8 cellular contexts compared by ENCODE assay signal in genomic region chr4:98928131-98928504, GRCh38. TPM values are rescaled to one million over a fixed set of nuclear protein-coding genes. Genes with fewer than 3 reads are reported as not detected.
A peak's percentile ranks its signal among the peaks of the same experiment; 100 is the strongest.
DNase-seq lines count a peak whose midpoint lies in the region; ATAC-seq, FAIRE-seq and TF ChIP-seq lines count a peak whose summit lies in the region.

No MANE protein-coding gene starts in this region.

- H3K4me3 Mint-ChIP-seq in CD14-positive monocyte = peak overlapping the region; percentile 94 to 100

- FAIRE-seq in GM19239 (lab: Jason Lieb, UNC) = peak; percentile 81

- TF ChIP-seq CTCF in CD14-positive monocyte (IDR thresholded peaks at IDR 0.05) (no peak), epithelial cell of esophagus (IDR thresholded peaks at IDR 0.05; ENCODE audit: insufficient read depth, low read depth, low read length, missing control alignments) (no peak), mucosa of descending colon (IDR thresholded peaks at IDR 0.05) (no peak)

- DNase-seq in CD14-positive monocyte (ENCODE audit: low spot score) (peak; percentile 79), GM19239 (ENCODE audit: insufficient read length, low spot score) (peak; percentile 29), NOMO-1 treated with dmso at 0.1 percent for 144 hours (lab: John Stamatoyannopoulos, UW; ENCODE audit: unreplicated experiment) (peak; percentile 64), epithelial cell of esophagus (ENCODE audit: low read depth) (peak; percentile 89), mucosa of descending colon (peak; percentile 76 to 83 (median 81))
- peak; percentile 51 for DNase-seq in activated CD8-positive, alpha-beta memory T cell treated with anti-CD3 and anti-CD28 coated beads, Interleukin-2, amount 50 U/mL, for 24 hours (ENCODE audit: extremely low read depth)
- DNase-seq in stimulated activated CD8-positive, alpha-beta memory T cell treated with anti-CD3 and anti-CD28 coated beads, Interleukin-4, amount 100 ng/mL, for 4 hours (ENCODE audit: low read depth in 2 of 2, low spot score in 1 of 2) = peak; percentile 27 to 38

- peak overlapping the region; percentile 99 to 100 (median 99) for H3K27ac Mint-ChIP-seq in CD14-positive monocyte

- intact Hi-C loops in CD14-positive monocyte (cut with micrococcal nuclease) (loop anchor here (5.0 to 10.0 kb wide), 2 partner anchors 67 to 69 kb away; partner anchors contain the start of gene METAP1 (in 2 of the 2)), mucosa of descending colon (cut with DNase I, micrococcal nuclease) (no loop called here)

- no peaks in the 10 kb centered on the region for H3K9me3 ChIP-seq in mucosa of descending colon

- no peaks in the 10 kb centered on the region for H3K36me3 ChIP-seq in mucosa of descending colon (ENCODE audit: low read depth)

- ATAC-seq in HG03442 (IDR thresholded peaks at IDR 0.05; ENCODE audit: unreplicated experiment) (peak; percentile 33), mucosa of descending colon (peak; percentile 58)

- peaks cover 0 to 3% (median 0%) of the 10 kb centered on the region in 3 donors for H3K27me3 Mint-ChIP-seq in CD14-positive monocyte (ENCODE audit: low read depth in 3 of 3)

- H3K4me3 ChIP-seq in epithelial cell of esophagus (ENCODE audit: low read length) (peak overlapping the region; percentile 92), mucosa of descending colon (peak overlapping the region; percentile 67)

- peaks cover 9 to 15% of the 10 kb centered on the region in 2 donors for H3K36me3 Mint-ChIP-seq in CD14-positive monocyte

- peaks cover 24% of the 10 kb centered on the region for H3K4me1 ChIP-seq in mucosa of descending colon (ENCODE audit: low read depth)

- peaks cover 0 to 2% (median 0%) of the 10 kb centered on the region in 7 donors for H3K9me3 Mint-ChIP-seq in CD14-positive monocyte

- H3K4me1 Mint-ChIP-seq in CD14-positive monocyte = peaks cover 46% of the 10 kb centered on the region

RNA-seq across cellular contexts. Expression of gene EIF4E, which starts 0.8 kb away (rescaled TPM):
- polyA plus RNA-seq in CD14-positive monocyte = 10 to 100 TPM; 48.6 to 50.8 TPM
- total RNA-seq in mucosa of descending colon = 10 to 100 TPM; 66.7 to 87.6 (median 81.0) TPM

Comparison
In these comparisons a context has a peak if more than half of its experiments do, and no peak if none do; other contexts are left out.
1. Peak in every context shown above with its lines: DNase-seq, ATAC-seq and H3K4me3 ChIP-seq.
2. DNase-seq: peak in every context shown above with its lines; median percentile 89 in epithelial cell of esophagus; 81 in mucosa of descending colon; 79 in CD14-positive monocyte; 64 in NOMO-1 treated with dmso at 0.1 percent for 144 hours; 51 in activated CD8-positive, alpha-beta memory T cell treated with anti-CD3 and anti-CD28 coated beads, Interleukin-2, amount 50 U/mL, for 24 hours; 32 in stimulated activated CD8-positive, alpha-beta memory T cell treated with anti-CD3 and anti-CD28 coated beads, Interleukin-4, amount 100 ng/mL, for 4 hours; 29 in GM19239.
3. intact Hi-C loops: an anchor here in CD14-positive monocyte (5.0 to 10.0 kb wide); none called in mucosa of descending colon.